8 cellular contexts compared by ENCODE assay signal in genomic region chr5:134465856-134466240, GRCh38. TPM values are rescaled to one million over a fixed set of nuclear protein-coding genes. Genes with fewer than 3 reads are reported as not detected.
DNase-seq lines count a peak whose midpoint lies in the region; ATAC-seq, FAIRE-seq and TF ChIP-seq lines count a peak whose summit lies in the region.

No MANE protein-coding gene starts in this region.

- no peak overlapping the region for H2AK5ac ChIP-seq in H1 (ENCODE audit: low read depth, low read length)

- H2BK15ac ChIP-seq in H1 (ENCODE audit: low read length), result no peak overlapping the region; the same call in 1 of the 2 replicates

- H3K56ac ChIP-seq in H1 (replicated peaks; ENCODE audit: insufficient read length, low read depth, low read length), result peak overlapping the region; percentile 80

- H2BK120ac ChIP-seq in H1 (replicated peaks; ENCODE audit: low read depth, low read length), result no peak overlapping the region

- H3K4ac ChIP-seq in H1 (replicated peaks; ENCODE audit: insufficient read length, low read depth, low read length), result no peak overlapping the region

- no peak; a peak in 1 of 4 replicates for TF ChIP-seq RAD21 in H1 (IDR thresholded peaks at IDR 0.05 in 1 of 2, conservative IDR thresholded peaks at IDR 0.05 in 1 of 2; ENCODE audit: low read depth in 2 of 2, low read length in 2 of 2)

- no peak overlapping the region for H4K91ac ChIP-seq in H1 (replicated peaks; ENCODE audit: insufficient read length, low read length)

- H3K18ac ChIP-seq in H1 (ENCODE audit: extremely low read depth, low read length), result peak overlapping the region; percentile 99

- H3K4me3 Mint-ChIP-seq in memory B cell, result peak overlapping the region; percentile 81

- peak overlapping the region; percentile 96 for H4K5ac ChIP-seq in H1 (ENCODE audit: insufficient read length, low read depth, low read length)

- no peaks in the 10 kb centered on the region for H3K79me2 ChIP-seq in H1 (ENCODE audit: control insufficient read depth in 1 of 2, insufficient read depth in 2 of 2, low read length in 2 of 2)

- peak overlapping the region; percentile 91; the same call in 1 of the 2 replicates for H2BK5ac ChIP-seq in H1 (ENCODE audit: low read depth, low read length)

- DNase-seq in AG04450 (ENCODE audit: low read depth, low spot score) (peak; percentile 72), NCI-H526 treated with DMSO at 0.1 percent for 48 hours (lab: John Stamatoyannopoulos, UW) (peak; percentile 22), H1 (ENCODE audit: low read depth in 1 of 2, low spot score in 2 of 2) (peak; percentile 47 to 95), memory B cell (ENCODE audit: low spot score in 2 of 2) (peak; percentile 37 to 44)
- DNase-seq in activated CD8-positive, alpha-beta memory T cell treated with anti-CD3 and anti-CD28 coated beads for 48 hours (ENCODE audit: low read depth in 2 of 3, low spot score in 2 of 3), result peak; percentile 34 to 59 (median 47)
- peak; percentile 49 to 61 for DNase-seq in stimulated activated CD8-positive, alpha-beta memory T cell treated with anti-CD3 and anti-CD28 coated beads, Interleukin-15, amount 100 ng/mL, for 48 hours (ENCODE audit: low read depth in 2 of 2)

- 1% methylated on average over 22 of the region's 27 CpGs; no CpG with 5 or more reads in 1 of the 2 experiments for whole genome bisulfite sequencing in H1 (ENCODE audit: extremely low coverage in 1 of 2, insufficient coverage in 1 of 2, insufficient read length in 1 of 2, insufficient replicate concordance in 2 of 2, low coverage in 1 of 2, low lambda C conversion rate in 2 of 2, missing lambda C conversion rate in 1 of 2), 2 experiments

- no peaks in the 10 kb centered on the region for H4K20me1 ChIP-seq in H1 (replicated peaks in 1 of 2; ENCODE audit: control insufficient read depth in 1 of 2, insufficient read depth in 2 of 2, low read length in 2 of 2)

- ATAC-seq in HG03066 (IDR thresholded peaks at IDR 0.05; ENCODE audit: low read depth, unreplicated experiment) (peak; percentile 67), memory B cell (ENCODE audit: low read depth) (peak; percentile 66)

- H3K27me3 ChIP-seq in AG04450 (ENCODE audit: control insufficient read depth, insufficient read depth, low read length), result no peaks in the 10 kb centered on the region
- H3K27me3 ChIP-seq in H1 (replicated peaks in 1 of 4; ENCODE audit: control insufficient read depth in 3 of 4, extremely low read depth in 1 of 4, insufficient read depth in 3 of 4, low read length in 3 of 4), result no peaks in the 10 kb centered on the region

- no peak for FAIRE-seq in H1 (lab: Jason Lieb, UNC)

- no peaks in the 10 kb centered on the region for H3K36me3 Mint-ChIP-seq in memory B cell

- H3K27ac ChIP-seq in AG04450 (ENCODE audit: low read depth, low read length), result peak overlapping the region; percentile 94
- peak overlapping the region; percentile 75; the same call in 1 of the 2 replicates for H3K27ac ChIP-seq in H1 (ENCODE audit: low read depth, low read length)

- H2BK12ac ChIP-seq in H1 (ENCODE audit: low read depth, low read length), result 0 out of 2 replicates have a peak overlapping the region, but pooled peaks have one; percentile 18

- TF ChIP-seq POLR2A in GM18526 (IDR thresholded peaks at IDR 0.05; ENCODE audit: extremely low read depth, insufficient read length) (peak; percentile 85), H1 (IDR thresholded peaks at IDR 0.05; ENCODE audit: control extremely low read depth in 1 of 2, low read depth in 2 of 2, low read length in 2 of 2) (peak in 1 of 2 experiments; percentile 57; a peak in 1 of 3 replicates)

- H3K14ac ChIP-seq in H1 (ENCODE audit: insufficient read length), result no peak overlapping the region

- no peak overlapping the region for H2AFZ ChIP-seq in H1 (ENCODE audit: low read length)

- no peaks in the 10 kb centered on the region for H3K36me3 ChIP-seq in H1 (ENCODE audit: control insufficient read depth in 2 of 4, insufficient read depth in 4 of 4, low read length in 3 of 4)

- TF ChIP-seq EP300 in H1 (IDR thresholded peaks at IDR 0.05; ENCODE audit: borderline replicate concordance in 1 of 2, low read depth in 2 of 2, low read length in 2 of 2), result no peak

- H3K4me3 ChIP-seq in AG04450 (ENCODE audit: low read depth, low read length), result peak overlapping the region; percentile 54
- H3K4me3 ChIP-seq in H1 (ENCODE audit: extremely low read depth in 1 of 4, insufficient read depth in 2 of 4, low read depth in 3 of 4, low read length in 4 of 4), result peak overlapping the region; percentile 62 to 80 (median 68)

- H3K23ac ChIP-seq in H1 (ENCODE audit: insufficient read length), result no peak overlapping the region

- TF ChIP-seq CTCF in AG04450 (IDR thresholded peaks at IDR 0.05; ENCODE audit: low read depth, low read length) (0 out of 2 replicates have a peak, but pooled peaks have one; percentile 2), H1 (IDR thresholded peaks at IDR 0.05; ENCODE audit: control extremely low read depth in 1 of 3, insufficient read depth in 1 of 3, low read depth in 1 of 3, low read length in 3 of 3) (no peak)

- H3K27ac Mint-ChIP-seq in memory B cell, result peak overlapping the region; percentile 62

- CTCF ChIA-PET in AG04450 (lab: Charles Lee), result interaction anchor here (0.5 to 2.6 kb wide), 6 partner anchors 26 to 119 kb away, joined by 3 to 12 read pairs (median 6); partner anchors contain the start of gene CDKN2AIPNL
- CTCF ChIA-PET in H1 (lab: Charles Lee; ENCODE audit: partially characterized antibody), result interaction anchor here (0.6 to 5.1 kb wide), 25 partner anchors 8 to 131 kb away, joined by 3 to 36 read pairs (median 6); partner anchors contain the start of genes CDKN2AIPNL and JADE2

- no peaks in the 10 kb centered on the region for H3K9me3 Mint-ChIP-seq in memory B cell

- peak overlapping the region in 3 of 4 experiments; percentile 53 to 77 (median 72); a peak in 6 of 7 replicates for H3K9ac ChIP-seq in H1 (replicated peaks in 1 of 4; ENCODE audit: extremely low read depth in 1 of 4, low read depth in 3 of 4, low read length in 3 of 4)

- H3K4me1 ChIP-seq in H1 (replicated peaks in 1 of 4; ENCODE audit: control insufficient read depth in 3 of 4, insufficient read depth in 4 of 4, low read length in 3 of 4), result peaks cover 2 to 19% (median 5%) of the 10 kb centered on the region in 4 experiments

- H3K23me2 ChIP-seq in H1 (ENCODE audit: low read depth, low read length), result peaks cover 10% of the 10 kb centered on the region; the same call in 1 of the 2 replicates

- POLR2A ChIA-PET in AG04450 (lab: Yijun Ruan, JAX) (interaction anchor here (0.6 to 2.1 kb wide), 12 partner anchors 14 to 288 kb away, joined by 3 to 13 read pairs (median 4); partner anchors contain the start of genes CDKN2AIPNL, SKP1 and UBE2B), H1 (lab: Charles Lee; ENCODE audit: partially characterized antibody) (interaction anchor here (0.7 to 5.3 kb wide), 31 partner anchors 8 to 290 kb away, joined by 3 to 69 read pairs (median 5); partner anchors contain the start of genes CDKN2AIPNL, JADE2, PPP2CA and UBE2B)

- no peaks in the 10 kb centered on the region for H3K9me3 ChIP-seq in AG04450 (ENCODE audit: control insufficient read depth, insufficient read depth, low read length)
- H3K9me3 ChIP-seq in H1 (ENCODE audit: insufficient read depth in 2 of 2, low read depth in 1 of 2, low read length in 1 of 2), result no peaks in the 10 kb centered on the region

- no peak overlapping the region for H2BK20ac ChIP-seq in H1 (ENCODE audit: low read length)

- peak overlapping the region; percentile 90 for H3K4me2 ChIP-seq in H1 (ENCODE audit: insufficient read depth in 1 of 2, low read depth in 2 of 2, low read length in 2 of 2)

- H3K4me1 Mint-ChIP-seq in memory B cell, result peaks cover 19% of the 10 kb centered on the region

- H3K27me3 Mint-ChIP-seq in memory B cell, result no peaks in the 10 kb centered on the region

- H3K79me1 ChIP-seq in H1 (ENCODE audit: low read depth, low read length), result no peaks in the 10 kb centered on the region

- H4K8ac ChIP-seq in H1 (ENCODE audit: extremely low read depth, insufficient read depth, low read length), result peak overlapping the region; percentile 93; the same call in 1 of the 2 replicates

TF ChIP-seq in H1, 55 proteins besides CTCF, POLR2A, EP300 and RAD21 (continues in another document):
- no peak for TF ChIP-seq ZNF274 (IDR thresholded peaks at IDR 0.05; ENCODE audit: borderline replicate concordance, extremely low read depth, low read length)
- no peak for TF ChIP-seq NANOG (IDR thresholded peaks at IDR 0.05; ENCODE audit: insufficient read depth, low read depth, low read length, poor library complexity, severe bottlenecking)
- peak; percentile 55 for TF ChIP-seq POLR2AphosphoS5 (IDR thresholded peaks at IDR 0.05; ENCODE audit: low read depth, low read length)
- TF ChIP-seq JUND (IDR thresholded peaks at IDR 0.05; ENCODE audit: low read length), result peak; percentile 28; the same call in 1 of the 2 replicates
- peak; percentile 11; the same call in 1 of the 2 replicates for TF ChIP-seq YY1 (IDR thresholded peaks at IDR 0.05; ENCODE audit: low read depth, low read length)
- TF ChIP-seq POU5F1 (IDR thresholded peaks at IDR 0.05; ENCODE audit: low read depth, low read length), result no peak

RNA-seq across cellular contexts. Expression of gene CDKN2AIPNL, which starts 54.2 kb away (rescaled TPM):
- 16.7 and 20.8 TPM in 2 replicates for polyA plus RNA-seq in AG04450 (2011; rRNA removed)
- 4.8 and 6.7 TPM in 2 replicates for polyA minus RNA-seq in AG04450 (2011; rRNA and poly(A)+ RNA removed)
- total RNA-seq in H1 (2021; fragmentation: NEBNext Ultra II Directional; extraction: Animal tissue kit (Norgen Biotek cat#: 25700)), result 54.3 and 56.3 TPM in 2 replicates
- 31.2 and 40.0 TPM in 2 replicates for polyA plus RNA-seq in H1 (2011; rRNA removed)
- 44.5 TPM for polyA plus RNA-seq in H1 (2011; cell fraction: cytosol; rRNA removed)
- polyA plus RNA-seq in H1 (2011; cell fraction: nucleus; rRNA removed), result 9.6 TPM
- 34.7 to 41.9 TPM (median 39.4 TPM) in 4 replicates for polyA plus RNA-seq in H1 (2012, experiment 1 of 2)
- polyA plus RNA-seq in H1 (2012, experiment 2 of 2), result 59.9 TPM
- polyA plus RNA-seq in H1 (2013, experiment 1 of 2), result 50.3 TPM
- 51.4 TPM for polyA plus RNA-seq in H1 (2013, experiment 2 of 2)
- 10.6 and 11.7 TPM in 2 replicates for polyA minus RNA-seq in H1 (2011; rRNA and poly(A)+ RNA removed)
- polyA minus RNA-seq in H1 (2011; cell fraction: cytosol; rRNA and poly(A)+ RNA removed), result 16.8 TPM
- 16.6 TPM for polyA minus RNA-seq in H1 (2011; cell fraction: nucleus; rRNA and poly(A)+ RNA removed)

RNA-seq across cellular contexts. Expression of gene JADE2, which starts 59.6 kb away (rescaled TPM):
- polyA plus RNA-seq in AG04450 (2011; rRNA removed), result 12.4 and 13.2 TPM in 2 replicates
- 31.0 and 32.7 TPM in 2 replicates for polyA minus RNA-seq in AG04450 (2011; rRNA and poly(A)+ RNA removed)
- 55.8 and 59.4 TPM in 2 replicates for total RNA-seq in H1 (2021; fragmentation: NEBNext Ultra II Directional; extraction: Animal tissue kit (Norgen Biotek cat#: 25700))
- 19.2 and 21.9 TPM in 2 replicates for polyA plus RNA-seq in H1 (2011; rRNA removed)
- polyA plus RNA-seq in H1 (2011; cell fraction: cytosol; rRNA removed), result 19.5 TPM
- polyA plus RNA-seq in H1 (2011; cell fraction: nucleus; rRNA removed), result 28.6 TPM
- polyA plus RNA-seq in H1 (2012, experiment 1 of 2), result 15.9 to 23.0 TPM (median 22.1 TPM) in 4 replicates
- polyA plus RNA-seq in H1 (2012, experiment 2 of 2), result 19.7 TPM
- 14.6 TPM for polyA plus RNA-seq in H1 (2013, experiment 1 of 2)
- polyA plus RNA-seq in H1 (2013, experiment 2 of 2), result 14.5 TPM
- 42.6 and 49.2 TPM in 2 replicates for polyA minus RNA-seq in H1 (2011; rRNA and poly(A)+ RNA removed)
- 24.7 TPM for polyA minus RNA-seq in H1 (2011; cell fraction: cytosol; rRNA and poly(A)+ RNA removed)
- polyA minus RNA-seq in H1 (2011; cell fraction: nucleus; rRNA and poly(A)+ RNA removed), result 26.6 TPM

Comparison
In these comparisons a context has a peak if more than half of its experiments do, and no peak if none do; other contexts are left out.
1. Peak in every context shown above with its lines: DNase-seq, ATAC-seq, H3K4me3 ChIP-seq and H3K27ac ChIP-seq.
2. DNase-seq: peak in every context shown above with its lines; median percentile 72 in AG04450; 71 in H1; 55 in stimulated activated CD8-positive, alpha-beta memory T cell treated with anti-CD3 and anti-CD28 coated beads, Interleukin-15, amount 100 ng/mL, for 48 hours; 47 in activated CD8-positive, alpha-beta memory T cell treated with anti-CD3 and anti-CD28 coated beads for 48 hours; 40 in memory B cell; 22 in NCI-H526 treated with DMSO at 0.1 percent for 48 hours.